12 cellular contexts compared by ENCODE assay signal in genomic region chr9:7115606-7116005, GRCh38.
"Had no signal": no experiment of that assay in that cellular context is flagged by ENCODE, and none has a peak within 500 bp of the region (broad histone marks: within the 10 kb centered on the region; RNA-seq: fewer than 3 reads in every experiment).

No MANE protein-coding gene starts in this region.

- H3K4me3 ChIP-seq: gastrocnemius medialis, left ventricle myocardium inferior, neural progenitor cell, ovary had no signal

- DNase-seq: activated CD4-positive, alpha-beta memory T cell treated with anti-CD3 and anti-CD28 coated beads for 36 hours; activated gamma-delta T cell; activated naive CD8-positive, alpha-beta T cell treated with anti-CD3 and anti-CD28 coated beads for 36 hours; activated T-cell treated with anti-CD3 and anti-CD28 coated beads, Interleukin-2, amount 50 U/mL, for 48 hours; gastrocnemius medialis; kidney; left ventricle myocardium inferior; ovary; stimulated activated CD4-positive, alpha-beta T cell treated with anti-CD3 and anti-CD28 coated beads, Interleukin-12 subunit alpha, Interleukin-12 subunit beta, amount 100 ng/mL, for 4 hours; stimulated activated naive CD4-positive, alpha-beta T cell; trophoblast cell had no signal

- ATAC-seq: gastrocnemius medialis had no signal
